Comparison of ENCODE assay signal across 22 cellular contexts in the genomic region with DNA sequence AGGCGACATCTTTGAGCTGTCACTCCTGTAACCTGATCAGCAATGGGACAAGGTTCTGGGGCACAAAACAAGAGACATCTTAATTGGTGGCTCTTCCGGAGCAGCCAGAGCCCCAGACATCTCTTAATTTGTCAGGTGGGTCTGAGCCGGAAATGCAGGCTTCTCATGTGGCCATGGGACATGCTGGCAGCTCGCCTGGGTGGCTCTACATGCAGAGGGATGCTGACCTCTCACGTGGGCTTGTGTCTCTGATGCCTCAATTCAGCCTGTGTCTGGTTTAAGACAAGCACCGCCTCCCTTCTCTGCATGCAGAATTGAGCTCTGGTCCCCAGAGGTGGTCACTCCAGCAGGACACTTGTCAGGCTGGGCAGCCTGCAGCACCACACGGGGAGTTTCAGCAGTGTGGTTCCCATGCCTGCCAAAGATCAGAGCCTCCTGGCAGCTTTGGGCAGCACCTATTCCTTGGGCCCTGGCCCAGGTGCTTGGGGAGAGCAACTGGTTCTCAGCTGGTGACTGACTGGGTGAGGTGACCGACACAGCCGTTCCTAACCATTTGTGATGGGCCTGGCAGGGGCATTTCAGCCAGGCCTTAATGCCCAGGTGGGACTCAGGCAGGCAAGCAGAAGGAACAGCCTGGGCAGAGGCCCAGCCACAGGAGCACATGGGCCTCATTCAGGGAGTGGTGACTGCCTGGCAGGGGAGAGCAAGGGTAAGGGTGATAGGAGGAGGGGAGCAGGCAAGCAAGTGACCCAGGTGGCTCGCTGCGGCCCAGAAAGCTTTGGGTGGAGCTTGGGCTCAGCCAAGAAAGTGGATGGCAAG. TPM values are rescaled to one million over a fixed set of nuclear protein-coding genes. Genes with fewer than 3 reads are reported as not detected.
DNase-seq lines count a peak whose midpoint lies in the region; ATAC-seq and TF ChIP-seq lines count a peak whose summit lies in the region.
"Had no signal": no experiment of that assay in that cellular context is flagged by ENCODE, and none has a peak within 500 bp of the region (broad histone marks: within the 10 kb centered on the region; RNA-seq: fewer than 3 reads in every experiment).

No MANE protein-coding gene starts in this region.

- no peaks in the 10 kb centered on the region for H3K27me3 Mint-ChIP-seq in activated CD4-positive, alpha-beta memory T cell treated with anti-CD3 and anti-CD28 coated beads, Interleukin-2, amount 10 ng/mL, durations not matched to agents 7 days and 5 days
- peaks cover 5% of the 10 kb centered on the region for H3K27me3 Mint-ChIP-seq in activated CD4-positive, alpha-beta memory T cell treated with anti-CD3 and anti-CD28 coated beads for 36 hours

- intact Hi-C loops in activated CD4-positive, alpha-beta memory T cell treated with anti-CD3 and anti-CD28 coated beads for 36 hours (cut with micrococcal nuclease) = no loop called here
- intact Hi-C loops in esophagus muscularis mucosa (cut with DNase I) = no loop called here
- intact Hi-C loops in spleen (cut with DNase I; ENCODE audit: low total_unique reads) = no loop called here
- intact Hi-C loops in thyroid gland (cut with DNase I) = no loop called here

- CTCF ChIA-PET in activated CD4-positive, alpha-beta memory T cell treated with anti-CD3 and anti-CD28 coated beads, Interleukin-2, amount 10 ng/mL, durations not matched to agents 7 days and 5 days (lab: Charles Lee) = no interaction called here
- CTCF ChIA-PET in activated CD4-positive, alpha-beta memory T cell treated with anti-CD3 and anti-CD28 coated beads for 36 hours (lab: Charles Lee) = interaction anchor here (1.7 kb wide), 1 partner anchor 23 kb away, joined by 5 read pairs; no protein-coding TSS in a partner anchor
- CTCF ChIA-PET in HEK293 (lab: Yijun Ruan, JAX) = interaction anchor here (0.6 to 1.2 kb wide), 2 partner anchors 22 to 903 kb away, joined by 5 to 8 read pairs; no protein-coding TSS in a partner anchor

- H3K4me1 ChIP-seq in HEK293 (ENCODE audit: control insufficient read depth, insufficient read depth, low read length) (no peaks in the 10 kb centered on the region), esophagus muscularis mucosa (no peaks in the 10 kb centered on the region), spleen (no peaks in the 10 kb centered on the region), thyroid gland (no peaks in the 10 kb centered on the region)
- H3K4me1 ChIP-seq: Caco-2 had no signal

- H3K27ac Mint-ChIP-seq in activated CD4-positive, alpha-beta memory T cell treated with anti-CD3 and anti-CD28 coated beads, Interleukin-2, amount 10 ng/mL, durations not matched to agents 7 days and 5 days = no peak overlapping the region
- no peak overlapping the region for H3K27ac Mint-ChIP-seq in activated CD4-positive, alpha-beta memory T cell treated with anti-CD3 and anti-CD28 coated beads for 36 hours

- POLR2A ChIA-PET in activated CD4-positive, alpha-beta memory T cell treated with anti-CD3 and anti-CD28 coated beads, Interleukin-2, amount 10 ng/mL, durations not matched to agents 7 days and 5 days (lab: Charles Lee) = no interaction called here
- POLR2A ChIA-PET in activated CD4-positive, alpha-beta memory T cell treated with anti-CD3 and anti-CD28 coated beads for 36 hours (lab: Charles Lee) = interaction anchor here (1.0 kb wide), 1 partner anchor 10 kb away, joined by 3 read pairs; no protein-coding TSS in a partner anchor
- POLR2A ChIA-PET in HEK293 (lab: Yijun Ruan, JAX) = no interaction called here

- H3K36me3 Mint-ChIP-seq in activated CD4-positive, alpha-beta memory T cell treated with anti-CD3 and anti-CD28 coated beads, Interleukin-2, amount 10 ng/mL, durations not matched to agents 7 days and 5 days (ENCODE audit: low read depth) = no peaks in the 10 kb centered on the region
- no peaks in the 10 kb centered on the region for H3K36me3 Mint-ChIP-seq in activated CD4-positive, alpha-beta memory T cell treated with anti-CD3 and anti-CD28 coated beads for 36 hours

- TF ChIP-seq POLR2A in esophagus muscularis mucosa (IDR thresholded peaks at IDR 0.05; ENCODE audit: low read depth) (no peak), spleen (IDR thresholded peaks at IDR 0.05) (no peak), thyroid gland (IDR thresholded peaks at IDR 0.05) (no peak)

- peaks cover 0 to 60% (median 0%) of the 10 kb centered on the region in 4 donors for H3K27me3 ChIP-seq in esophagus muscularis mucosa
- peaks cover 0 to 52% (median 0%) of the 10 kb centered on the region in 7 donors for H3K27me3 ChIP-seq in spleen (replicated peaks in 1 of 7)
- H3K27me3 ChIP-seq in thyroid gland = no peaks in the 10 kb centered on the region

- H3K36me3 ChIP-seq in HEK293 (ENCODE audit: control insufficient read depth in 2 of 2, insufficient read depth in 1 of 2, low read length in 2 of 2) = no peaks in the 10 kb centered on the region
- H3K36me3 ChIP-seq in esophagus muscularis mucosa = no peaks in the 10 kb centered on the region
- H3K36me3 ChIP-seq in spleen = no peaks in the 10 kb centered on the region
- no peaks in the 10 kb centered on the region for H3K36me3 ChIP-seq in thyroid gland

- H3K27ac ChIP-seq in HEK293 (ENCODE audit: extremely low read depth, low read depth, low read length) (no peak overlapping the region), esophagus muscularis mucosa (replicated peaks in 1 of 4) (no peak overlapping the region), spleen (no peak overlapping the region), thyroid gland (no peak overlapping the region)

- H3K4me3 ChIP-seq in HEK293 (ENCODE audit: low read depth, low read length) (no peak overlapping the region), esophagus muscularis mucosa (no peak overlapping the region), spleen (no peak overlapping the region), thyroid gland (replicated peaks in 1 of 3) (no peak overlapping the region)
- H3K4me3 ChIP-seq: smooth muscle cell had no signal

- 76% methylated on average over 6 of the region's 11 CpGs for WGBS in esophagus muscularis mucosa
- WGBS in spleen, 5 donors = 76 to 83% (median 78%) methylated on average over 6 to 11 of the region's 11 CpGs
- WGBS in thyroid gland, 2 donors = 69 to 85% methylated on average over 5 to 6 of the region's 11 CpGs

- DNase-seq in activated CD4-positive, alpha-beta memory T cell treated with anti-CD3 and anti-CD28 coated beads, Interleukin-2, amount 10 ng/mL, durations not matched to agents 7 days and 5 days = peak; percentile 7
- DNase-seq in activated CD4-positive, alpha-beta memory T cell treated with anti-CD3 and anti-CD28 coated beads for 36 hours = no peak
- DNase-seq in esophagus muscularis mucosa (ENCODE audit: extremely low spot score) = peak; percentile 75
- peak; percentile 57 for DNase-seq in spleen
- DNase-seq in NCI-H510A (lab: John Stamatoyannopoulos, UW) = no peak
- DNase-seq in thyroid gland = no peak
- DNase-seq: ACHN; activated T-cell treated with anti-CD3 and anti-CD28 coated beads, Interleukin-2, amount 50 U/mL, for 1 hour; cerebellar nuclear complex; GF-D8; NCI-H1092 treated with DMSO at 0.1 percent for 48 hours; NCI-H446 treated with DMSO at 0.1 percent for 48 hours; occipital lobe; T-helper 1 cell had no signal

- no peak for TF ChIP-seq EP300 in esophagus muscularis mucosa (IDR thresholded peaks at IDR 0.05)

- H3K9me3 Mint-ChIP-seq in activated CD4-positive, alpha-beta memory T cell treated with anti-CD3 and anti-CD28 coated beads, Interleukin-2, amount 10 ng/mL, durations not matched to agents 7 days and 5 days = no peaks in the 10 kb centered on the region
- no peaks in the 10 kb centered on the region for H3K9me3 Mint-ChIP-seq in activated CD4-positive, alpha-beta memory T cell treated with anti-CD3 and anti-CD28 coated beads for 36 hours

- no peak for TF ChIP-seq CTCF in HEK293 (tag by site-specific recombination; IDR thresholded peaks at IDR 0.05)
- TF ChIP-seq CTCF in esophagus muscularis mucosa (IDR thresholded peaks at IDR 0.05) = no peak
- TF ChIP-seq CTCF in spleen (IDR thresholded peaks at IDR 0.05 in 8 of 11, conservative IDR thresholded peaks at IDR 0.05 in 3 of 11) = no peak
- no peak for TF ChIP-seq CTCF in thyroid gland (IDR thresholded peaks at IDR 0.05)

- no peak overlapping the region for H3K4me3 Mint-ChIP-seq in activated CD4-positive, alpha-beta memory T cell treated with anti-CD3 and anti-CD28 coated beads, Interleukin-2, amount 10 ng/mL, durations not matched to agents 7 days and 5 days
- no peak overlapping the region for H3K4me3 Mint-ChIP-seq in activated CD4-positive, alpha-beta memory T cell treated with anti-CD3 and anti-CD28 coated beads for 36 hours

- no peak for ATAC-seq in HG03159 (IDR thresholded peaks at IDR 0.05; ENCODE audit: unreplicated experiment)
- ATAC-seq: activated CD4-positive, CD25-positive, alpha-beta regulatory T cell treated with anti-CD3 and anti-CD28 coated beads, Interleukin-2, amount 50 U/mL, for 24 hours; Panc1 had no signal

- H3K9me3 ChIP-seq in HEK293 (ENCODE audit: control insufficient read depth, insufficient read depth, low read depth, low read length) (no peaks in the 10 kb centered on the region), esophagus muscularis mucosa (no peaks in the 10 kb centered on the region), spleen (no peaks in the 10 kb centered on the region), thyroid gland (no peaks in the 10 kb centered on the region)
- H3K9me3 ChIP-seq: Caco-2 had no signal

- H3K4me1 Mint-ChIP-seq in activated CD4-positive, alpha-beta memory T cell treated with anti-CD3 and anti-CD28 coated beads, Interleukin-2, amount 10 ng/mL, durations not matched to agents 7 days and 5 days = no peaks in the 10 kb centered on the region
- no peaks in the 10 kb centered on the region for H3K4me1 Mint-ChIP-seq in activated CD4-positive, alpha-beta memory T cell treated with anti-CD3 and anti-CD28 coated beads for 36 hours (ENCODE audit: low read depth)

TF ChIP-seq in HEK293, 187 proteins besides CTCF, POLR2A, EP300 and RAD21:
- TF ChIP-seq ZNF747 (tag by site-specific recombination; IDR thresholded peaks at IDR 0.05) (no peak), ZNF341 (tag by site-specific recombination; IDR thresholded peaks at IDR 0.05; ENCODE audit: low read depth) (peak; percentile 22; the same call in 1 of the 2 replicates)
TF ChIP-seq in HEK293: peak in this region for 1.

RNA-seq across cellular contexts. Expression of gene HMX1, which starts 53.4 kb away (rescaled TPM):
- total RNA-seq in activated CD4-positive, alpha-beta memory T cell treated with anti-CD3 and anti-CD28 coated beads, Interleukin-2, amount 10 ng/mL, durations not matched to agents 7 days and 5 days = not detected
- not detected for total RNA-seq in activated CD4-positive, alpha-beta memory T cell treated with anti-CD3 and anti-CD28 coated beads for 36 hours
- total RNA-seq in esophagus muscularis mucosa (under 1 TPM in 1 of 4 donors, not detected in 3; 0.17 TPM), spleen (not detected), thyroid gland (1 to 10 TPM in 1 of 4 donors, not detected in 3; 2.6 TPM)
- not detected for polyA plus RNA-seq in spleen
- total RNA-seq: endothelial cell of umbilical vein, frontal cortex, smooth muscle cell had no signal
- polyA plus RNA-seq: endothelial cell of umbilical vein, smooth muscle cell had no signal

Comparison
In these comparisons a context has a peak if more than half of its experiments do, and no peak if none do; other contexts are left out.
1. DNase-seq: peak in activated CD4-positive, alpha-beta memory T cell treated with anti-CD3 and anti-CD28 coated beads, Interleukin-2, amount 10 ng/mL, durations not matched to agents 7 days and 5 days (single experiment), esophagus muscularis mucosa (single experiment) and spleen (single experiment); none in activated CD4-positive, alpha-beta memory T cell treated with anti-CD3 and anti-CD28 coated beads for 36 hours (single experiment), NCI-H510A (single experiment) and thyroid gland (0 of 2).